Comparison of ENCODE assay signal across 14 cellular contexts in the genomic region with DNA sequence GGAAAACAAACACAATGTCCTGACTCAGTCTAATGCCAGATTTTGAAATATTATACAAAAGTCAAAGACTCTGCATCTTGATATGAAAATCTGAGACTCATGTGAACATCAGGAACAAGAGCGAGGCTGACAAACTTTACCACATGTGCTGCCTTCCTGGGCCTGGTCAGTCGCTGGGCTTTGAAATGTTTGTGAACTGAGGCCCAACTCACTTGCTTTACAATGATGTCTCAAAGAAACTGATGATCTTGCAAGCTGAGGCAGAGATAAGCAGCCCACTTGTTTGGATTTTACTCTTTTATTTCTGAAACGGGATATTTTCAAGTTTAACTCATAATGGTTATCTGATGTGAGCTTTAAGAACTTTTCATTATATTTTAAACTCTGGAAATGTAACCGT. TPM values are rescaled to one million over a fixed set of nuclear protein-coding genes. Genes with fewer than 3 reads are reported as not detected.
A peak's percentile ranks its signal among the peaks of the same experiment; 100 is the strongest.
DNase-seq lines count a peak whose midpoint lies in the region; ATAC-seq and TF ChIP-seq lines count a peak whose summit lies in the region.
"Had no signal": no experiment of that assay in that cellular context is flagged by ENCODE, and none has a peak within 500 bp of the region (broad histone marks: within the 10 kb centered on the region; RNA-seq: fewer than 3 reads in every experiment).

No MANE protein-coding gene starts in this region.

- H3K27me3 ChIP-seq in H7 (ENCODE audit: control insufficient read depth, insufficient read depth, low read length) (no peaks in the 10 kb centered on the region), adipocyte (replicated peaks; ENCODE audit: control insufficient read depth, insufficient read depth, low read length) (no peaks in the 10 kb centered on the region), hepatocyte (no peaks in the 10 kb centered on the region), skeletal muscle satellite cell (ENCODE audit: control insufficient read depth, insufficient read depth, low read length) (no peaks in the 10 kb centered on the region)
- peaks cover 5% of the 10 kb centered on the region for H3K27me3 ChIP-seq in CD8-positive, alpha-beta memory T cell (ENCODE audit: insufficient read depth, low read length, poor library complexity, severe bottlenecking)

- H3K36me3 ChIP-seq in H7 (replicated peaks; ENCODE audit: control insufficient read depth, insufficient read depth, low read length): no peaks in the 10 kb centered on the region; the same call in 1 of the 2 replicates
- peaks cover 22% of the 10 kb centered on the region for H3K36me3 ChIP-seq in adipocyte (ENCODE audit: control insufficient read depth, insufficient read depth, low read length, severe bottlenecking)
- no peaks in the 10 kb centered on the region for H3K36me3 ChIP-seq in hepatocyte (replicated peaks; ENCODE audit: insufficient read depth, low read depth)
- peaks cover 30% of the 10 kb centered on the region for H3K36me3 ChIP-seq in skeletal muscle satellite cell (ENCODE audit: insufficient read depth, low read length)
- H3K36me3 ChIP-seq in CD8-positive, alpha-beta memory T cell (ENCODE audit: insufficient read depth, low read length): no peaks in the 10 kb centered on the region

- no peak overlapping the region for H3K4me3 Mint-ChIP-seq in CD8-positive, alpha-beta memory T cell

- H3K4me1 ChIP-seq in adipocyte (ENCODE audit: control insufficient read depth, insufficient read depth, low read length) (peaks cover 51% of the 10 kb centered on the region), hepatocyte (ENCODE audit: insufficient read depth) (peaks cover 23% of the 10 kb centered on the region), skeletal muscle satellite cell (ENCODE audit: control insufficient read depth, insufficient read depth, low read length) (peaks cover 59% of the 10 kb centered on the region)
- H3K4me1 ChIP-seq in CD8-positive, alpha-beta memory T cell (ENCODE audit: insufficient read depth, low read length): no peaks in the 10 kb centered on the region

- peaks cover 43% of the 10 kb centered on the region for H3K79me2 ChIP-seq in hepatocyte

- H3K27ac ChIP-seq in hepatocyte: peak overlapping the region; percentile 92
- H3K27ac ChIP-seq in CD8-positive, alpha-beta memory T cell (ENCODE audit: low read depth, low read length): no peak overlapping the region

- H3K9me2 ChIP-seq in hepatocyte (replicated peaks; ENCODE audit: insufficient read depth): no peaks in the 10 kb centered on the region

- 27% methylated on average over 4 of the region's 4 CpGs for WGBS in hepatocyte (ENCODE audit: low lambda C conversion rate, missing lambda C conversion rate)

- H3K9ac ChIP-seq in adipocyte (ENCODE audit: low read length) (peak overlapping the region; percentile 94), skeletal muscle satellite cell (ENCODE audit: low read depth, low read length) (peak overlapping the region; percentile 97)

- H3K4me2 ChIP-seq in hepatocyte: peak overlapping the region; percentile 90
- peak overlapping the region; percentile 83 for H3K4me2 ChIP-seq in skeletal muscle satellite cell (ENCODE audit: low read length)

- H3K27ac Mint-ChIP-seq in CD8-positive, alpha-beta memory T cell: peak overlapping the region in 1 of 8 donors; percentile 3
- H3K27ac Mint-ChIP-seq: immature natural killer cell had no signal

- no peaks in the 10 kb centered on the region for H3K9me3 Mint-ChIP-seq in CD8-positive, alpha-beta memory T cell

- H3K36me3 Mint-ChIP-seq in CD8-positive, alpha-beta memory T cell: peaks cover 0 to 3% (median 0%) of the 10 kb centered on the region in 3 donors
- H3K36me3 Mint-ChIP-seq: immature natural killer cell had no signal

- DNase-seq in H7: no peak
- no peak for DNase-seq in adipocyte (ENCODE audit: low read depth)
- no peak for DNase-seq in hepatocyte (ENCODE audit: low spot score)
- DNase-seq in nucleus accumbens (lab: John Stamatoyannopoulos, UW): no peak
- DNase-seq in CD8-positive, alpha-beta memory T cell: no peak
- DNase-seq: activated CD4-positive, alpha-beta T cell treated with anti-CD3 and anti-CD28 coated beads for 4 hours; activated naive CD4-positive, alpha-beta T cell treated with Interleukin-2 at 50 U/mL for 16 hours; DMS79; effector CD8-positive, alpha-beta T cell; immature natural killer cell; KG1 had no signal

- H3K4me1 Mint-ChIP-seq in CD8-positive, alpha-beta memory T cell: peaks cover 8 to 12% (median 11%) of the 10 kb centered on the region in 3 donors

- POLR2A ChIA-PET in CD8-positive, alpha-beta memory T cell (lab: Charles Lee): no interaction called here

- ATAC-seq in HG03045 (IDR thresholded peaks at IDR 0.05; ENCODE audit: unreplicated experiment) (no peak), HG03439 (IDR thresholded peaks at IDR 0.05; ENCODE audit: unreplicated experiment) (no peak)

- no peaks in the 10 kb centered on the region for H3K9me3 ChIP-seq in adipocyte (ENCODE audit: control insufficient read depth, low read length)
- no peaks in the 10 kb centered on the region for H3K9me3 ChIP-seq in hepatocyte (ENCODE audit: low read depth)
- H3K9me3 ChIP-seq in skeletal muscle satellite cell (replicated peaks; ENCODE audit: low read length): no peaks in the 10 kb centered on the region
- H3K9me3 ChIP-seq in CD8-positive, alpha-beta memory T cell (ENCODE audit: low read length): no peaks in the 10 kb centered on the region

- H2AFZ ChIP-seq in hepatocyte: no peak overlapping the region

- TF ChIP-seq CTCF in hepatocyte (IDR thresholded peaks at IDR 0.05; ENCODE audit: poor library complexity): no peak

- H3K4me3 ChIP-seq in H7 (ENCODE audit: insufficient read depth, low read depth, low read length) (peak overlapping the region; percentile 11; the same call in 1 of the 2 replicates), adipocyte (ENCODE audit: low read length) (peak overlapping the region; percentile 92), hepatocyte (no peak overlapping the region), skeletal muscle satellite cell (ENCODE audit: low read length) (peak overlapping the region; percentile 79)
- H3K4me3 ChIP-seq in CD8-positive, alpha-beta memory T cell (ENCODE audit: low read length): no peak overlapping the region

- H3K27me3 Mint-ChIP-seq in CD8-positive, alpha-beta memory T cell: peaks cover 34 to 69% of the 10 kb centered on the region in 2 donors

- CTCF ChIA-PET in CD8-positive, alpha-beta memory T cell (lab: Charles Lee): no interaction called here

- no peaks in the 10 kb centered on the region for H4K20me1 ChIP-seq in hepatocyte (ENCODE audit: insufficient read depth, poor library complexity, severe bottlenecking)

RNA-seq across cellular contexts. Expression of gene BCAR3, which starts 2.1 kb away (rescaled TPM):
- total RNA-seq in H7 (2014; rRNA removed; shearing (Covaris generic)): 53.2 and 67.4 TPM in 2 replicates
- total RNA-seq in hepatocyte: 20.4 and 22.6 TPM in 2 replicates
- 22.5 and 23.7 TPM in 2 replicates for polyA plus RNA-seq in hepatocyte
- 16.2 and 18.3 TPM in 2 replicates for total RNA-seq in skeletal muscle satellite cell (2012; rRNA removed)
- total RNA-seq in CD8-positive, alpha-beta memory T cell: under 1 TPM; 0.62 to 0.77 TPM
- polyA plus RNA-seq in CD8-positive, alpha-beta memory T cell: 0.32 TPM

Comparison
In these comparisons a context has a peak if more than half of its experiments do, and no peak if none do; other contexts are left out.
1. H3K4me3 ChIP-seq: peak in H7 (single experiment), adipocyte (single experiment) and skeletal muscle satellite cell (single experiment); none in hepatocyte (single experiment) and CD8-positive, alpha-beta memory T cell (single experiment).
2. RNA of gene BCAR3, which starts 2.1 kb away (total RNA-seq): 53.2 to 67.4 TPM in H7 and 20.4 to 22.6 TPM in hepatocyte; 0.62 to 0.77 TPM in CD8-positive, alpha-beta memory T cell; every median in the first group is over 10 times any median in the second.